Comparison of ENCODE assay signal across 2 cellular contexts in genomic region chr20:64166712-64167615, GRCh38.
TF ChIP-seq lines count a peak whose summit lies in the region.

No MANE protein-coding gene starts in this region.

TF ChIP-seq in HEK293, 187 proteins besides CTCF, POLR2A, EP300 and RAD21:
- TF ChIP-seq, protein P1, sequence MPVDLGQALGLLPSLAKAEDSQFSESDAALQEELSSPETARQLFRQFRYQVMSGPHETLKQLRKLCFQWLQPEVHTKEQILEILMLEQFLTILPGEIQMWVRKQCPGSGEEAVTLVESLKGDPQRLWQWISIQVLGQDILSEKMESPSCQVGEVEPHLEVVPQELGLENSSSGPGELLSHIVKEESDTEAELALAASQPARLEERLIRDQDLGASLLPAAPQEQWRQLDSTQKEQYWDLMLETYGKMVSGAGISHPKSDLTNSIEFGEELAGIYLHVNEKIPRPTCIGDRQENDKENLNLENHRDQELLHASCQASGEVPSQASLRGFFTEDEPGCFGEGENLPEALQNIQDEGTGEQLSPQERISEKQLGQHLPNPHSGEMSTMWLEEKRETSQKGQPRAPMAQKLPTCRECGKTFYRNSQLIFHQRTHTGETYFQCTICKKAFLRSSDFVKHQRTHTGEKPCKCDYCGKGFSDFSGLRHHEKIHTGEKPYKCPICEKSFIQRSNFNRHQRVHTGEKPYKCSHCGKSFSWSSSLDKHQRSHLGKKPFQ (tag by site-specific recombination; IDR thresholded peaks at IDR 0.05), result no peak
- TF ChIP-seq REST (tag by site-specific recombination; IDR thresholded peaks at IDR 0.05), result peak; percentile 91

TF ChIP-seq in GM12878, 131 proteins besides CTCF, POLR2A, EP300 and RAD21:
- TF ChIP-seq BCLAF1 (IDR thresholded peaks at IDR 0.05), result no peak
- no peak for TF ChIP-seq ELK1 (IDR thresholded peaks at IDR 0.05; ENCODE audit: low read depth, low read length)
- TF ChIP-seq REST (IDR thresholded peaks at IDR 0.05; ENCODE audit: low read depth, low read length), result peak; percentile 57; the same call in 1 of the 2 replicates
TF ChIP-seq in GM12878: peak in this region for 1.
